ENCODE assay signal across 1 cellular context in the genomic region with DNA sequence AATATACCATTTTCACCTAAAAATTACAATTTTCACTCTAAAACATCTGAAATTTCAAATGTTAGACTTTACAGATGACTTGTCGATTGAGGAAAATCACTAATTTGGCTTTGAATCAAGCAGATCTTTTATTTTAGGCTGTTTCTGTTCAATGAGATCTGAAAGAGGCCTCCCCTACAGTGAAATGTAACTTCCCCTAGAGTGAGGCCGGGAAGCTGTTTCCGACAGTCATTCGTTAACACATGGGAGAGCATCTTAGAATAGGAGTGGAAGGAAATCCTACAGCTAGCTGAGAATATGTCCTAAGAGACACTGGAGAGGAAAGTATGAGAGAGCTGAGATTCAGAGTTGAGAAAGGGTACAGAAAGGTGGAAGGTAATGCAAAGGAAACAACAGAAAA.
TF ChIP-seq lines count a peak whose summit lies in the region.

No MANE protein-coding gene starts in this region.

TF ChIP-seq in WTC11, 78 proteins besides CTCF, POLR2A, EP300 and RAD21 (continued from another document):
- TF ChIP-seq, protein P1, sequence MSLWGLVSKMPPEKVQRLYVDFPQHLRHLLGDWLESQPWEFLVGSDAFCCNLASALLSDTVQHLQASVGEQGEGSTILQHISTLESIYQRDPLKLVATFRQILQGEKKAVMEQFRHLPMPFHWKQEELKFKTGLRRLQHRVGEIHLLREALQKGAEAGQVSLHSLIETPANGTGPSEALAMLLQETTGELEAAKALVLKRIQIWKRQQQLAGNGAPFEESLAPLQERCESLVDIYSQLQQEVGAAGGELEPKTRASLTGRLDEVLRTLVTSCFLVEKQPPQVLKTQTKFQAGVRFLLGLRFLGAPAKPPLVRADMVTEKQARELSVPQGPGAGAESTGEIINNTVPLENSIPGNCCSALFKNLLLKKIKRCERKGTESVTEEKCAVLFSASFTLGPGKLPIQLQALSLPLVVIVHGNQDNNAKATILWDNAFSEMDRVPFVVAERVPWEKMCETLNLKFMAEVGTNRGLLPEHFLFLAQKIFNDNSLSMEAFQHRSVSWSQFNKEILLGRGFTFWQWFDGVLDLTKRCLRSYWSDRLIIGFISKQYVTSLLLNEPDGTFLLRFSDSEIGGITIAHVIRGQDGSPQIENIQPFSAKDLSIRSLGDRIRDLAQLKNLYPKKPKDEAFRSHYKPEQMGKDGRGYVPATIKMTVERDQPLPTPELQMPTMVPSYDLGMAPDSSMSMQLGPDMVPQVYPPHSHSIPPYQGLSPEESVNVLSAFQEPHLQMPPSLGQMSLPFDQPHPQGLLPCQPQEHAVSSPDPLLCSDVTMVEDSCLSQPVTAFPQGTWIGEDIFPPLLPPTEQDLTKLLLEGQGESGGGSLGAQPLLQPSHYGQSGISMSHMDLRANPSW (CRISPR knock-in tag; conservative IDR thresholded peaks at IDR 0.05; ENCODE audit: low read depth): no peak
- TF ChIP-seq NFE2L1 (CRISPR knock-in tag; IDR thresholded peaks at IDR 0.05): no peak
